22 cellular contexts compared by ENCODE assay signal in genomic region chr5:51977014-51977413, GRCh38.
"Had no signal": no experiment of that assay in that cellular context is flagged by ENCODE, and none has a peak within 500 bp of the region (broad histone marks: within the 10 kb centered on the region; RNA-seq: fewer than 3 reads in every experiment).

No MANE protein-coding gene starts in this region.

- ATAC-seq: Panc1, Right ventricle myocardium inferior, SK-N-SH treated with all-trans-retinoic acid at 6 μM for 48 hours had no signal

- H3K9me3 ChIP-seq: SJCRH30 had no signal

- H3K4me1 ChIP-seq: SJCRH30 had no signal

- H3K4me3 ChIP-seq: SJCRH30 had no signal

- H3K27ac ChIP-seq: RWPE1, SJCRH30 had no signal

- H3K27me3 ChIP-seq: SJCRH30 had no signal

- DNase-seq: Karpas-422, KG1, MM.1S, NCI-H1092 treated with DMSO at 0.1 percent for 48 hours, NCI-H1436, NCI-H187, NCI-H2029, NCI-H2081 treated with DMSO at 0.1 percent for 48 hours, NCI-H2171, NCI-H226, NCI-H446, NCI-H510A, NCI-H524 treated with DMSO at 0.1 percent for 48 hours, NCI-H69, NCI-H774, SHP77 treated with DMSO at 0.1 percent for 48 hours, SJCRH30 had no signal

- H3K36me3 ChIP-seq: SJCRH30 had no signal

- FAIRE-seq: HTR-8/SVneo had no signal
